In genomic region chr22:38314140-38314991, GRCh38 we compare ENCODE assay signal across 8 cellular contexts. TPM values are rescaled to one million over a fixed set of nuclear protein-coding genes. Genes with fewer than 3 reads are reported as not detected.
DNase-seq lines count a peak whose midpoint lies in the region; ATAC-seq, FAIRE-seq and TF ChIP-seq lines count a peak whose summit lies in the region.

No MANE protein-coding gene starts in this region.

- DNase-seq in WTC11 (ENCODE audit: low spot score): no peak
- no peak for DNase-seq in small intestine
- DNase-seq in globus pallidus (ENCODE audit: low spot score): no peak

- TF ChIP-seq POLR2A in gastroesophageal sphincter (IDR thresholded peaks at IDR 0.05): no peak

- peak; percentile 1; the same call in 1 of the 2 replicates for ATAC-seq in WTC11
- no peak for ATAC-seq in gastroesophageal sphincter
- ATAC-seq in GM21381 (IDR thresholded peaks at IDR 0.05; ENCODE audit: unreplicated experiment): no peak
- no peak for ATAC-seq in GM18519 (IDR thresholded peaks at IDR 0.05; ENCODE audit: low FRiP score, unreplicated experiment)
- ATAC-seq in GM18520 (IDR thresholded peaks at IDR 0.05; ENCODE audit: unreplicated experiment): no peak

- H3K4me1 Mint-ChIP-seq in WTC11: peaks cover 77% of the 10 kb centered on the region

- H3K27me3 ChIP-seq in gastroesophageal sphincter (no peaks in the 10 kb centered on the region), small intestine (ENCODE audit: control insufficient read depth in 2 of 2, insufficient read depth in 2 of 2, low read length in 2 of 2) (no peaks in the 10 kb centered on the region)

- H3K36me3 ChIP-seq in gastroesophageal sphincter: peaks cover 0 to 9% of the 10 kb centered on the region in 2 donors
- H3K36me3 ChIP-seq in small intestine (ENCODE audit: control insufficient read depth in 2 of 2, insufficient read depth in 2 of 2, low read length in 2 of 2): no peaks in the 10 kb centered on the region

- peaks cover 50% of the 10 kb centered on the region for H3K36me3 Mint-ChIP-seq in WTC11

- whole genome bisulfite sequencing in gastroesophageal sphincter (ENCODE audit: low coverage in 1 of 2), 2 donors: no CpG with 5 or more reads among the region's 19 CpGs
- 51 to 60% (median 55%) methylated on average over 19 of the region's 19 CpGs for WGBS in small intestine, 3 donors

- POLR2A ChIA-PET in WTC11 (lab: Charles Lee): interaction anchor here (1.6 kb wide), 1 partner anchor 11 kb away, joined by 6 read pairs; no protein-coding TSS in a partner anchor

- FAIRE-seq in small intestine (lab: Jason Lieb, UNC): no peak

- peaks cover 3 to 83% (median 56%) of the 10 kb centered on the region in 3 donors for H3K4me1 ChIP-seq in gastroesophageal sphincter
- peaks cover 0 to 7% of the 10 kb centered on the region in 2 donors for H3K4me1 ChIP-seq in small intestine (ENCODE audit: control insufficient read depth in 2 of 2, insufficient read depth in 1 of 2, low read depth in 1 of 2, low read length in 1 of 2)

- TF ChIP-seq EP300 in gastroesophageal sphincter (IDR thresholded peaks at IDR 0.05): no peak

- peak overlapping the region; percentile 92 for H3K27ac Mint-ChIP-seq in WTC11

- H3K4me3 Mint-ChIP-seq in WTC11: peak overlapping the region; percentile 94

- H3K4me3 ChIP-seq in GM12875 (ENCODE audit: low read depth, low read length) (peak overlapping the region; percentile 14), gastroesophageal sphincter (peak overlapping the region in 1 of 2 donors; percentile 79), small intestine (ENCODE audit: low read depth in 1 of 2, low read length in 2 of 2) (no peak overlapping the region)

- H3K27ac ChIP-seq in gastroesophageal sphincter (peak overlapping the region; percentile 95 to 100 (median 98)), small intestine (ENCODE audit: low read depth in 1 of 2, low read length in 1 of 2) (peak overlapping the region; percentile 91 to 92)

- H3K27me3 Mint-ChIP-seq in WTC11 (ENCODE audit: low read depth): no peaks in the 10 kb centered on the region

- no peaks in the 10 kb centered on the region for H3K9me3 Mint-ChIP-seq in WTC11

- TF ChIP-seq CTCF in GM12875 (IDR thresholded peaks at IDR 0.05; ENCODE audit: borderline replicate concordance, insufficient read depth, low read depth, low read length) (no peak), WTC11 (IDR thresholded peaks at IDR 0.05) (no peak), gastroesophageal sphincter (IDR thresholded peaks at IDR 0.05) (no peak)

- CTCF ChIA-PET in WTC11 (lab: Charles Lee): interaction anchor here (0.7 to 2.6 kb wide), 8 partner anchors 9 to 240 kb away, joined by 3 to 12 read pairs (median 5); no protein-coding TSS in a partner anchor

- H3K9me3 ChIP-seq in gastroesophageal sphincter: no peaks in the 10 kb centered on the region
- no peaks in the 10 kb centered on the region for H3K9me3 ChIP-seq in small intestine (ENCODE audit: control insufficient read depth, low read depth)

TF ChIP-seq in WTC11, 78 proteins besides CTCF, POLR2A, EP300 and RAD21:
- TF ChIP-seq CBFB (CRISPR knock-in tag; IDR thresholded peaks at IDR 0.05; ENCODE audit: low read depth): no peak
- peak; percentile 5 for TF ChIP-seq PRDM15 (CRISPR knock-in tag; IDR thresholded peaks at IDR 0.05)
- TF ChIP-seq MAX (CRISPR knock-in tag; IDR thresholded peaks at IDR 0.05): 0 out of 2 replicates have a peak, but pooled peaks have one; percentile 32
TF ChIP-seq in WTC11: peak in this region for 2.

RNA-seq across cellular contexts. Expression of gene CSNK1E, which starts 2.9 kb away (rescaled TPM):
- total RNA-seq in WTC11 (2021): 262 to 271 TPM (median 265 TPM) in 3 replicates
- total RNA-seq in gastroesophageal sphincter: 10 to 100 TPM; 70.3 to 90.3 (median 80.0) TPM
- 10 to 100 TPM; 19.0 to 71.8 (median 21.6) TPM for polyA plus RNA-seq in small intestine

RNA-seq across cellular contexts. Expression of gene TMEM184B, which starts 41.6 kb away (rescaled TPM):
- total RNA-seq in WTC11 (2021) (85.9 to 89.7 TPM (median 88.1 TPM) in 3 replicates), gastroesophageal sphincter (100 to 1,000 TPM in 1 of 4 donors, 10 to 100 TPM in 3; 52.0 to 108 (median 64.9) TPM)
- 10 to 100 TPM in 1 of 3 donors, 1 to 10 TPM in 2; 7.3 to 31.9 (median 8.7) TPM for polyA plus RNA-seq in small intestine
